7 cellular contexts compared by ENCODE assay signal in the genomic region with DNA sequence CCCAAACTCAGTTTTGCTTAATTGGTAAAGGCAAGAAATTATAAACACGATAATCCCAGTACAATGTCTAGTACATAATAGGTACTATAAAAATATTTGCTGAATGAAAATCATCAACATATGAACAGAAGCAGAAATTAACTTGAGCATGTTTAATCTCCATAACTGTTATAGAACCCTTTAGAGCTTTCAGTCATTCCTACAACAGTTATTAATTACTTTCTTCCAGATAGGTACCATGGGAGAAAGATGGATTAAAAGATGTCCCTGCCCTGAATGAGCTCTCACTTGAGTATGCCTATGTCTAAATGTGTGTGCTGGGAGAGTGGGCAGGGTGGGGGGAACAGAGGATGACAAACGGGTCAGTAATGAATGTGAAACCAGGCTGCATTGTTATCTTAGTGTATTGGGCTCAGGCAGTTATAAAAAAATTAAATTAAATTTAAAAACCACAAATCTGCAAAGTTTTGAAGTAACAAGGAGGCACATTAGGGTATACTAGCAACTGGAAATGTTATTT. TPM values are rescaled to one million over a fixed set of nuclear protein-coding genes. Genes with fewer than 3 reads are reported as not detected.
DNase-seq lines count a peak whose midpoint lies in the region; TF ChIP-seq lines count a peak whose summit lies in the region.

No MANE protein-coding gene starts in this region.

- DNase-seq in RKO (ENCODE audit: low spot score): peak; percentile 21
- DNase-seq in fibroblast of lung (ENCODE audit: low read depth in 2 of 2): peak in 1 of 2 donors; percentile 30
- no peak for DNase-seq in activated gamma-delta T cell (lab: John Stamatoyannopoulos, UW)
- no peak for DNase-seq in GM10248 (ENCODE audit: extremely low spot score)
- no peak for DNase-seq in NCI-H1105 (lab: John Stamatoyannopoulos, UW)

- peaks cover 4% of the 10 kb centered on the region for H3K4me1 ChIP-seq in fibroblast of lung (ENCODE audit: control insufficient read depth, extremely low read depth, insufficient read depth, low read length)
- peaks cover 37% of the 10 kb centered on the region for H3K4me1 ChIP-seq in skeletal muscle satellite cell (ENCODE audit: control insufficient read depth, insufficient read depth, low read length)

- H4K20me1 ChIP-seq in fibroblast of lung (ENCODE audit: control insufficient read depth, extremely low read depth, insufficient read depth, low read length): no peaks in the 10 kb centered on the region

- POLR2A ChIA-PET in GM10248 (lab: Yijun Ruan, JAX): no interaction called here

- H3K9ac ChIP-seq in fibroblast of lung (ENCODE audit: insufficient read depth, low read length) (no peak overlapping the region), skeletal muscle satellite cell (ENCODE audit: low read depth, low read length) (peak overlapping the region; percentile 93)

- TF ChIP-seq CTCF in GM12875 (IDR thresholded peaks at IDR 0.05; ENCODE audit: borderline replicate concordance, insufficient read depth, low read depth, low read length) (no peak), fibroblast of lung (conservative IDR thresholded peaks at IDR 0.05 in 1 of 2, IDR thresholded peaks at IDR 0.05 in 1 of 2; ENCODE audit: low read depth in 1 of 2, low read length in 2 of 2) (no peak), GM10248 (IDR thresholded peaks at IDR 0.05; ENCODE audit: control extremely low read depth, extremely low read depth, low read depth, missing control alignments) (no peak)

- H2AFZ ChIP-seq in fibroblast of lung (ENCODE audit: low read length): no peak overlapping the region

- H3K79me2 ChIP-seq in fibroblast of lung (ENCODE audit: control insufficient read depth, insufficient read depth, low read length): peaks cover 62% of the 10 kb centered on the region

- H3K9me3 ChIP-seq in fibroblast of lung (ENCODE audit: control insufficient read depth, insufficient read depth, low read depth, low read length) (no peaks in the 10 kb centered on the region), skeletal muscle satellite cell (replicated peaks; ENCODE audit: low read length) (no peaks in the 10 kb centered on the region)

- CTCF ChIA-PET in GM10248 (lab: Yijun Ruan, JAX): interaction anchor here (1.3 to 3.6 kb wide), 4 partner anchors 11 to 28 kb away, joined by 4 to 19 read pairs (median 6); no protein-coding TSS in a partner anchor

- H3K4me2 ChIP-seq in fibroblast of lung (ENCODE audit: extremely low read depth, insufficient read depth, low read length): peak overlapping the region; percentile 96
- H3K4me2 ChIP-seq in skeletal muscle satellite cell (ENCODE audit: low read length): peak overlapping the region; percentile 96

- H3K27me3 ChIP-seq in fibroblast of lung (ENCODE audit: control insufficient read depth, insufficient read depth, low read length) (no peaks in the 10 kb centered on the region), skeletal muscle satellite cell (ENCODE audit: control insufficient read depth, insufficient read depth, low read length) (no peaks in the 10 kb centered on the region)

- H3K27ac ChIP-seq in fibroblast of lung (ENCODE audit: insufficient read depth, low read length): no peak overlapping the region

- H3K4me3 ChIP-seq in GM12875 (ENCODE audit: low read depth, low read length): peak overlapping the region; percentile 14
- peak overlapping the region; percentile 82 to 89 (median 86) for H3K4me3 ChIP-seq in fibroblast of lung (replicated peaks in 1 of 4; ENCODE audit: control extremely low read depth in 1 of 4, insufficient read depth in 1 of 4, low read depth in 3 of 4, low read length in 4 of 4)
- H3K4me3 ChIP-seq in skeletal muscle satellite cell (ENCODE audit: low read length): peak overlapping the region; percentile 95

- H3K36me3 ChIP-seq in fibroblast of lung (ENCODE audit: control insufficient read depth, insufficient read depth, low read length) (no peaks in the 10 kb centered on the region), skeletal muscle satellite cell (ENCODE audit: insufficient read depth, low read length) (no peaks in the 10 kb centered on the region)

RNA-seq across cellular contexts. Expression of a gene that starts 2.4 kb away (rescaled TPM):
- total RNA-seq in fibroblast of lung: 63.9 and 75.5 TPM in 2 replicates
- 50.1 and 67.7 TPM in 2 replicates for polyA plus RNA-seq in fibroblast of lung
- polyA plus RNA-seq in fibroblast of lung (2012): 22.3 and 29.1 TPM in 2 replicates
- polyA minus RNA-seq in fibroblast of lung (ENCODE audit: low replicate concordance): 8.3 and 11.0 TPM in 2 replicates
- 43.9 and 59.3 TPM in 2 replicates for total RNA-seq in skeletal muscle satellite cell (2012; rRNA removed)

Comparison
In these comparisons a context has a peak if more than half of its experiments do, and no peak if none do; other contexts are left out.
1. H3K4me3 ChIP-seq: peak in every context shown above with its lines; median percentile 95 in skeletal muscle satellite cell; 86 in fibroblast of lung; 14 in GM12875.